In the genomic region with DNA sequence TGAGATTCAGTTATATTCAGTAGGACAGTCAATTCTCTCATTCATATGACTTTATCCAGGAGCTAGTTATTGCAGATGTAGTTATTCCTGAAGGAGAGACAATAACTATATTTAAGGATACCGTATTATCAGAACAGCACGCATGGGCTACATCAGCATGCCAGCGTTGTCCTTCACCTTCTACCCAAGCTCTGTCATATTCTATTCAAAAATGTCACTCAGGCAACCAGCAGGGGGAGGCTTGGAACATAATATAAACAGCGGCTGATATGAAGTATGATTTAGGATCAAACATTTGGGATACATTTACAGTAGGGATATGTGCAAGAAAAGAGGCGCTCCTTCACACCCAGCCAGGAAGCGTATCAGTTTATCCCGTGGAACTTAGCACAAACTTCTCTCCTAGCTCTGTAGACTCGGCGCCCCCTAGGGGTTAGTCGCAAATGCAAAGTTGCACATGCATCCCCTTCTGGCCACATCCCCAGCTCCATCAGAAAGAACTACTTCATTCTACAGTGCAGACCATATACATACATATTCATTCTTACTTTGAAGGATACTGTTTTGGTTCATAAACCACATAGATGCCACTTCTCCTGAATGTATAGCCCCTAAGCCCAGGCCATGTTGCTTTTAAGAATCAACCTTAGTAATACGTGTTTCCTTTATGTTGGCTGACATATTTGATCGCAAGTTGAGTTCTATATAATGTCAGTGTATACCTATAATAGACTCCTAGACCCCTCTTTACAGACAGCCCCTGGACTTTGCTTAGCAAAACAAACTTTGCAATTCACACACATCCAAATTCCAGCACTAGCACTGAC, we compare ENCODE assay signal across 9 cellular contexts.
A peak's percentile ranks its signal among the peaks of the same experiment; 100 is the strongest.
DNase-seq lines count a peak whose midpoint lies in the region; ATAC-seq and TF ChIP-seq lines count a peak whose summit lies in the region.
"Had no signal": no experiment of that assay in that cellular context is flagged by ENCODE, and none has a peak within 500 bp of the region (broad histone marks: within the 10 kb centered on the region; RNA-seq: fewer than 3 reads in every experiment).

No MANE protein-coding gene starts in this region.

- H3K4me1 Mint-ChIP-seq in effector memory CD8-positive, alpha-beta T cell (ENCODE audit: low read depth in 2 of 2) = no peaks in the 10 kb centered on the region
- H3K4me1 Mint-ChIP-seq: stimulated activated effector memory CD8-positive, alpha-beta T cell treated with anti-CD3 and anti-CD28 coated beads, Interleukin-12 subunit alpha, Interleukin-12 subunit beta, amount 100 ng/mL, for 72 hours had no signal

- H3K36me3 ChIP-seq in OCI-LY7 (ENCODE audit: insufficient read depth, low read length) (no peaks in the 10 kb centered on the region), mucosa of descending colon (ENCODE audit: low read depth) (no peaks in the 10 kb centered on the region)

- TF ChIP-seq CTCF in OCI-LY7 (conservative IDR thresholded peaks at IDR 0.05; ENCODE audit: low read length) = peak; percentile 97
- TF ChIP-seq CTCF in coronary artery (IDR thresholded peaks at IDR 0.05) = peak; percentile 31
- TF ChIP-seq CTCF in mucosa of descending colon (IDR thresholded peaks at IDR 0.05) = no peak

- H3K36me3 Mint-ChIP-seq in effector memory CD8-positive, alpha-beta T cell (ENCODE audit: insufficient read depth) = no peaks in the 10 kb centered on the region
- H3K36me3 Mint-ChIP-seq: stimulated activated effector memory CD8-positive, alpha-beta T cell treated with anti-CD3 and anti-CD28 coated beads, Interleukin-12 subunit alpha, Interleukin-12 subunit beta, amount 100 ng/mL, for 72 hours had no signal

- H3K4me3 ChIP-seq in OCI-LY7 (ENCODE audit: low read depth, low read length, poor library complexity, severe bottlenecking) (no peak overlapping the region), coronary artery (no peak overlapping the region), mucosa of descending colon (no peak overlapping the region)

- H3K4me2 ChIP-seq in OCI-LY7 (ENCODE audit: low read length) = no peak overlapping the region

- CTCF ChIA-PET in OCI-LY7 (lab: Charles Lee; ENCODE audit: unreplicated experiment) = no interaction called here

- POLR2A ChIA-PET in OCI-LY7 (lab: Charles Lee) = interaction anchor here (0.6 kb wide), 2 partner anchors 51 to 60 kb away, joined by 3 read pairs; no protein-coding TSS in a partner anchor

- no peak overlapping the region for H2AFZ ChIP-seq in OCI-LY7 (ENCODE audit: low read length)

- no peaks in the 10 kb centered on the region for H3K4me1 ChIP-seq in OCI-LY7 (ENCODE audit: insufficient read depth, low read length, poor library complexity, severe bottlenecking)
- no peaks in the 10 kb centered on the region for H3K4me1 ChIP-seq in mucosa of descending colon (ENCODE audit: low read depth)

- no peak overlapping the region for H3K4me3 Mint-ChIP-seq in effector memory CD8-positive, alpha-beta T cell
- H3K4me3 Mint-ChIP-seq: stimulated activated effector memory CD8-positive, alpha-beta T cell treated with anti-CD3 and anti-CD28 coated beads, Interleukin-12 subunit alpha, Interleukin-12 subunit beta, amount 100 ng/mL, for 72 hours had no signal

- H3K27me3 Mint-ChIP-seq in effector memory CD8-positive, alpha-beta T cell = no peaks in the 10 kb centered on the region

- H4K20me1 ChIP-seq in OCI-LY7 (ENCODE audit: insufficient read depth, low read length) = no peaks in the 10 kb centered on the region

- ATAC-seq in HG02759 (IDR thresholded peaks at IDR 0.05; ENCODE audit: unreplicated experiment) (peak; percentile 82), mucosa of descending colon (peak; percentile 24), GM19455 (IDR thresholded peaks at IDR 0.05; ENCODE audit: unreplicated experiment) (no peak)
- no peak for ATAC-seq in effector memory CD8-positive, alpha-beta T cell (replicated peaks)
- ATAC-seq: stimulated activated effector memory CD8-positive, alpha-beta T cell treated with anti-CD3 and anti-CD28 coated beads, Interleukin-12 subunit alpha, Interleukin-12 subunit beta, amount 100 ng/mL, for 72 hours had no signal

- no peak overlapping the region for H3K27ac ChIP-seq in OCI-LY7 (ENCODE audit: low read depth, low read length, poor library complexity, severe bottlenecking)
- no peak overlapping the region for H3K27ac ChIP-seq in coronary artery

- no TSS peak for BruUV-seq in OCI-LY7 (replicated peaks; lab: Mats Ljungman, UMichigan)

- no peaks in the 10 kb centered on the region for H3K9me2 ChIP-seq in OCI-LY7 (ENCODE audit: insufficient read depth, low read length)

- H3K9me3 ChIP-seq in OCI-LY7 (ENCODE audit: low read length) (no peaks in the 10 kb centered on the region), mucosa of descending colon (peaks cover 11% of the 10 kb centered on the region)

- no peak overlapping the region for H3K27ac Mint-ChIP-seq in effector memory CD8-positive, alpha-beta T cell
- H3K27ac Mint-ChIP-seq: stimulated activated effector memory CD8-positive, alpha-beta T cell treated with anti-CD3 and anti-CD28 coated beads, Interleukin-12 subunit alpha, Interleukin-12 subunit beta, amount 100 ng/mL, for 72 hours had no signal

- no peaks in the 10 kb centered on the region for H3K79me2 ChIP-seq in OCI-LY7 (ENCODE audit: insufficient read depth, low read depth, low read length)

- H3K9me3 Mint-ChIP-seq in effector memory CD8-positive, alpha-beta T cell = no peaks in the 10 kb centered on the region

- intact Hi-C loops in OCI-LY7 (cut with micrococcal nuclease; ENCODE audit: unreplicated experiment) (no loop called here), mucosa of descending colon (cut with DNase I, micrococcal nuclease) (no loop called here)

- DNase-seq in stimulated activated CD4-positive, alpha-beta T cell treated with anti-CD3 and anti-CD28 coated beads, Interleukin-12 subunit alpha, Interleukin-12 subunit beta, amount 100 ng/mL, for 4 hours = peak; percentile 7
- no peak for DNase-seq in stimulated activated CD4-positive, alpha-beta T cell treated with anti-CD3 and anti-CD28 coated beads, Interleukin-4, amount 100 ng/mL, for 24 hours
- DNase-seq in OCI-LY7 (ENCODE audit: low spot score) = peak; percentile 40
- DNase-seq in coronary artery (ENCODE audit: low spot score) = no peak
- peak; percentile 27 to 44 (median 43) for DNase-seq in mucosa of descending colon
- no peak for DNase-seq in effector memory CD8-positive, alpha-beta T cell

Comparison
In these comparisons a context has a peak if more than half of its experiments do, and no peak if none do; other contexts are left out.
1. DNase-seq: peak in stimulated activated CD4-positive, alpha-beta T cell treated with anti-CD3 and anti-CD28 coated beads, Interleukin-12 subunit alpha, Interleukin-12 subunit beta, amount 100 ng/mL, for 4 hours (single experiment), OCI-LY7 (single experiment) and mucosa of descending colon (3 of 3); none in stimulated activated CD4-positive, alpha-beta T cell treated with anti-CD3 and anti-CD28 coated beads, Interleukin-4, amount 100 ng/mL, for 24 hours (single experiment), coronary artery (single experiment) and effector memory CD8-positive, alpha-beta T cell (0 of 3).
2. ATAC-seq: peak in HG02759 (single experiment) and mucosa of descending colon (single experiment); none in effector memory CD8-positive, alpha-beta T cell (single experiment) and GM19455 (single experiment).